ENCODE assay signal across 9 cellular contexts in genomic region chr11:61833926-61834277, GRCh38. TPM values are rescaled to one million over a fixed set of nuclear protein-coding genes. Genes with fewer than 3 reads are reported as not detected.
DNase-seq lines count a peak whose midpoint lies in the region; ATAC-seq and TF ChIP-seq lines count a peak whose summit lies in the region.
"Had no signal": no experiment of that assay in that cellular context is flagged by ENCODE, and none has a peak within 500 bp of the region (broad histone marks: within the 10 kb centered on the region; RNA-seq: fewer than 3 reads in every experiment).

No MANE protein-coding gene starts in this region.

- H3K4me3 ChIP-seq in adipocyte (ENCODE audit: low read length) (no peak overlapping the region), tibial artery (no peak overlapping the region)

- H3K4me1 Mint-ChIP-seq in activated T-cell treated with anti-CD3 and anti-CD28 coated beads, Interleukin-2, amount 50 U/mL, for 72 hours (ENCODE audit: low read depth): peaks cover 62% of the 10 kb centered on the region
- peaks cover 59% of the 10 kb centered on the region for H3K4me1 Mint-ChIP-seq in mesothelial cell of epicardium

- H3K27me3 Mint-ChIP-seq in activated T-cell treated with anti-CD3 and anti-CD28 coated beads, Interleukin-2, amount 50 U/mL, for 72 hours (ENCODE audit: low read depth): no peaks in the 10 kb centered on the region
- no peaks in the 10 kb centered on the region for H3K27me3 Mint-ChIP-seq in mesothelial cell of epicardium (ENCODE audit: low read depth)

- intact Hi-C loops in tibial artery (cut with DNase I; ENCODE audit: low total_unique reads): loop anchor here (5.0 kb wide), 1 partner anchor 53 kb away; no protein-coding TSS in a partner anchor

- no peak for TF ChIP-seq CTCF in mesothelial cell of epicardium (IDR thresholded peaks at IDR 0.05; ENCODE audit: unreplicated experiment)
- no peak for TF ChIP-seq CTCF in tibial artery (IDR thresholded peaks at IDR 0.05)
- no peak for TF ChIP-seq CTCF in GM10266 (IDR thresholded peaks at IDR 0.05; ENCODE audit: control insufficient read depth, insufficient read depth, low read depth, missing control alignments)

- peak overlapping the region; percentile 11 to 74 for H3K4me3 Mint-ChIP-seq in activated T-cell treated with anti-CD3 and anti-CD28 coated beads, Interleukin-2, amount 50 U/mL, for 72 hours
- no peak overlapping the region for H3K4me3 Mint-ChIP-seq in mesothelial cell of epicardium

- DNase-seq in activated T-cell treated with anti-CD3 and anti-CD28 coated beads, Interleukin-2, amount 50 U/mL, for 72 hours: no peak
- DNase-seq in activated T-cell treated with anti-CD3 and anti-CD28 coated beads, Interleukin-2, amount 50 U/mL, for 1 hour: no peak
- no peak for DNase-seq in adipocyte (ENCODE audit: low read depth)
- DNase-seq in mesothelial cell of epicardium (ENCODE audit: low spot score in 2 of 2, unreplicated experiment in 2 of 2): no peak
- DNase-seq in tibial artery: no peak
- DNase-seq in NCI-H2171 (lab: John Stamatoyannopoulos, UW): no peak
- DNase-seq in GM10266 (ENCODE audit: extremely low spot score): no peak

- H3K27ac ChIP-seq in tibial artery: peak overlapping the region; percentile 77 to 92
- H3K27ac ChIP-seq: KMS-11 had no signal

- peaks cover 47% of the 10 kb centered on the region for H3K4me1 ChIP-seq in adipocyte (ENCODE audit: control insufficient read depth, insufficient read depth, low read length)
- H3K4me1 ChIP-seq in tibial artery: peaks cover 0 to 79% (median 69%) of the 10 kb centered on the region in 4 donors

- no peaks in the 10 kb centered on the region for H3K9me3 ChIP-seq in adipocyte (ENCODE audit: control insufficient read depth, low read length)
- no peaks in the 10 kb centered on the region for H3K9me3 ChIP-seq in tibial artery

- no peaks in the 10 kb centered on the region for H3K9me3 Mint-ChIP-seq in activated T-cell treated with anti-CD3 and anti-CD28 coated beads, Interleukin-2, amount 50 U/mL, for 72 hours
- no peaks in the 10 kb centered on the region for H3K9me3 Mint-ChIP-seq in mesothelial cell of epicardium

- H3K9ac ChIP-seq in adipocyte (ENCODE audit: low read length): peak overlapping the region; percentile 71
- H3K9ac ChIP-seq: KMS-11 had no signal

- H3K36me3 Mint-ChIP-seq in activated T-cell treated with anti-CD3 and anti-CD28 coated beads, Interleukin-2, amount 50 U/mL, for 72 hours (ENCODE audit: insufficient read depth in 2 of 2): peaks cover 0 to 2% of the 10 kb centered on the region in 2 donors
- peaks cover 10% of the 10 kb centered on the region for H3K36me3 Mint-ChIP-seq in mesothelial cell of epicardium

- no peak overlapping the region for H3K27ac Mint-ChIP-seq in activated T-cell treated with anti-CD3 and anti-CD28 coated beads, Interleukin-2, amount 50 U/mL, for 72 hours
- H3K27ac Mint-ChIP-seq in mesothelial cell of epicardium: peak overlapping the region; percentile 90

- H3K36me3 ChIP-seq in adipocyte (ENCODE audit: control insufficient read depth, insufficient read depth, low read length, severe bottlenecking) (peaks cover 41% of the 10 kb centered on the region), tibial artery (no peaks in the 10 kb centered on the region)

- H3K27me3 ChIP-seq in adipocyte (replicated peaks; ENCODE audit: control insufficient read depth, insufficient read depth, low read length): no peaks in the 10 kb centered on the region
- no peaks in the 10 kb centered on the region for H3K27me3 ChIP-seq in tibial artery

- ATAC-seq in activated T-cell treated with anti-CD3 and anti-CD28 coated beads, Interleukin-2, amount 50 U/mL, for 72 hours (replicated peaks in 1 of 2): no peak
- no peak for ATAC-seq in GM18909 (IDR thresholded peaks at IDR 0.05; ENCODE audit: poor library complexity, unreplicated experiment)

RNA-seq across cellular contexts. Expression of gene FADS2, which starts 5.8 kb away (rescaled TPM):
- total RNA-seq in activated T-cell treated with anti-CD3 and anti-CD28 coated beads, Interleukin-2, amount 50 U/mL, for 72 hours: 10 to 100 TPM; 23.3 to 70.4 TPM
- total RNA-seq in mesothelial cell of epicardium: 317 to 337 TPM (median 324 TPM) in 3 replicates

RNA-seq across cellular contexts. Expression of gene FADS1, which starts 17.1 kb away (rescaled TPM):
- total RNA-seq in activated T-cell treated with anti-CD3 and anti-CD28 coated beads, Interleukin-2, amount 50 U/mL, for 72 hours: 10 to 100 TPM in 1 of 2 donors, 1 to 10 TPM in 1; 8.5 to 17.7 TPM
- total RNA-seq in mesothelial cell of epicardium: 108 to 115 TPM (median 108 TPM) in 3 replicates

RNA-seq across cellular contexts. Expression of gene FEN1, which starts 41.2 kb away (rescaled TPM):
- total RNA-seq in activated T-cell treated with anti-CD3 and anti-CD28 coated beads, Interleukin-2, amount 50 U/mL, for 72 hours: 10 to 100 TPM; 55.4 to 64.7 TPM
- 19.5 to 20.9 TPM (median 20.3 TPM) in 3 replicates for total RNA-seq in mesothelial cell of epicardium

RNA-seq across cellular contexts. Expression of gene TMEM258, which starts 41.5 kb away (rescaled TPM):
- 100 to 1,000 TPM; 146 to 169 TPM for total RNA-seq in activated T-cell treated with anti-CD3 and anti-CD28 coated beads, Interleukin-2, amount 50 U/mL, for 72 hours
- 139 to 154 TPM (median 148 TPM) in 3 replicates for total RNA-seq in mesothelial cell of epicardium

RNA-seq across cellular contexts. Expression of gene FADS3, which starts 57.4 kb away (rescaled TPM):
- 10 to 100 TPM; 14.7 to 22.3 TPM for total RNA-seq in activated T-cell treated with anti-CD3 and anti-CD28 coated beads, Interleukin-2, amount 50 U/mL, for 72 hours
- total RNA-seq in mesothelial cell of epicardium: 6.1 to 8.9 TPM (median 8.0 TPM) in 3 replicates
